Comparison of ENCODE assay signal across 9 cellular contexts in the genomic region with DNA sequence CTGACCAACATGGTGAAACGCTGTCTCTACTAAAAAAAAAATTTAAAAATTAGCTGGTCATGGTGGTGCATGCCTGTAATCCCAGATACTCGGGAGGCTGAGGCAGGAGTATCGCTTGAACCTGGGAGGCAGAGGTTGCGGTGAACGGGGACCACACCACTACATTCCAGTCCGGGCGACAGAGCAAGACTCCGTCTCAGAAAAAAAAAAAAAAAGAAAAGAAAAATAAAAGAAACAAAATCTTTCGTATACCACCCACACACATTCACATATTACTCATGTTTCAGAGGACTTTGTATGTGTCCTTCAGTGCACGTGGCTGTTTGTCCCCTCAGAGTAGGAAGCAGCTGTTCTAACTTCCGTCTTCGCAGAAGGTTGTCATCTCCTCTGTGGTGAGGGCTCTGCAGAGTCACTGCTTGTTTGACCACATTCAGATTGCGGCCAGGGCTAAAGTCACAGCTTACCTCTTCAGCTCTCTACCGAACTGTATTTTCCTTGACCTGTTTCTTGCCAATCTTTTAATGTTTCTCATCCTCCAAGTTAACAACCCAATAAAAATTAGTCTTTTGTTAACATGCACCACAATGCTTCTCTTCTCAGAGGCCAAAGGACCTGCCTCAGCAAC. TPM values are rescaled to one million over a fixed set of nuclear protein-coding genes. Genes with fewer than 3 reads are reported as not detected.
DNase-seq lines count a peak whose midpoint lies in the region; ATAC-seq and TF ChIP-seq lines count a peak whose summit lies in the region.
"Had no signal": no experiment of that assay in that cellular context is flagged by ENCODE, and none has a peak within 500 bp of the region (broad histone marks: within the 10 kb centered on the region; RNA-seq: fewer than 3 reads in every experiment).

No MANE protein-coding gene starts in this region.

- ATAC-seq in HG03565 (IDR thresholded peaks at IDR 0.05; ENCODE audit: unreplicated experiment) (peak; percentile 88), SK-N-SH treated with all-trans-retinoic acid at 6 μM for 48 hours (no peak)
- ATAC-seq in activated naive CD8-positive, alpha-beta T cell treated with anti-CD3 and anti-CD28 coated beads, Interleukin-2, amount 50 U/mL, for 24 hours = peak; percentile 92
- ATAC-seq in stimulated activated effector memory CD8-positive, alpha-beta T cell treated with anti-CD3 and anti-CD28 coated beads, Interleukin-12 subunit alpha, Interleukin-12 subunit beta, amount 100 ng/mL, for 72 hours = peak; percentile 99
- ATAC-seq: HCT116 had no signal

- H3K27ac Mint-ChIP-seq in activated naive CD8-positive, alpha-beta T cell treated with anti-CD3 and anti-CD28 coated beads, Interleukin-2, amount 50 U/mL, for 24 hours = peak overlapping the region; percentile 66
- no peak overlapping the region for H3K27ac Mint-ChIP-seq in stimulated activated effector memory CD8-positive, alpha-beta T cell treated with anti-CD3 and anti-CD28 coated beads, Interleukin-12 subunit alpha, Interleukin-12 subunit beta, amount 100 ng/mL, for 72 hours

- TF ChIP-seq CTCF in GM10248 (IDR thresholded peaks at IDR 0.05; ENCODE audit: control extremely low read depth, extremely low read depth, low read depth, missing control alignments) (no peak), GM20000 (IDR thresholded peaks at IDR 0.05; ENCODE audit: extremely low read depth, missing control alignments) (no peak)

- peak overlapping the region; percentile 5 for H3K4me3 Mint-ChIP-seq in activated naive CD8-positive, alpha-beta T cell treated with anti-CD3 and anti-CD28 coated beads, Interleukin-2, amount 50 U/mL, for 24 hours
- H3K4me3 Mint-ChIP-seq in stimulated activated effector memory CD8-positive, alpha-beta T cell treated with anti-CD3 and anti-CD28 coated beads, Interleukin-12 subunit alpha, Interleukin-12 subunit beta, amount 100 ng/mL, for 72 hours = no peak overlapping the region

- POLR2A ChIA-PET in GM10248 (lab: Yijun Ruan, JAX) = interaction anchor here (0.7 kb wide), 2 partner anchors 88 to 90 kb away, joined by 6 read pairs; no protein-coding TSS in a partner anchor

- CTCF ChIA-PET in GM10248 (lab: Yijun Ruan, JAX) = interaction anchor here (1.3 to 1.7 kb wide), 3 partner anchors 9 to 23 kb away, joined by 3 to 6 read pairs (median 4); no protein-coding TSS in a partner anchor

- DNase-seq in GM10248 (ENCODE audit: extremely low spot score) (peak; percentile 64), GM20000 (ENCODE audit: low spot score) (peak; percentile 68), HCEC 1CT (no peak), HT-29 (ENCODE audit: low spot score) (no peak)
- DNase-seq in activated naive CD8-positive, alpha-beta T cell treated with anti-CD3 and anti-CD28 coated beads, Interleukin-2, amount 50 U/mL, for 24 hours = peak; percentile 47
- DNase-seq in stimulated activated effector memory CD8-positive, alpha-beta T cell treated with anti-CD3 and anti-CD28 coated beads, Interleukin-12 subunit alpha, Interleukin-12 subunit beta, amount 100 ng/mL, for 72 hours (ENCODE audit: low spot score in 2 of 2) = peak in 1 of 2 donors; percentile 55

- H3K36me3 Mint-ChIP-seq in activated naive CD8-positive, alpha-beta T cell treated with anti-CD3 and anti-CD28 coated beads, Interleukin-2, amount 50 U/mL, for 24 hours (ENCODE audit: low read depth) = no peaks in the 10 kb centered on the region
- no peaks in the 10 kb centered on the region for H3K36me3 Mint-ChIP-seq in stimulated activated effector memory CD8-positive, alpha-beta T cell treated with anti-CD3 and anti-CD28 coated beads, Interleukin-12 subunit alpha, Interleukin-12 subunit beta, amount 100 ng/mL, for 72 hours

- peaks cover 3% of the 10 kb centered on the region for H3K9me3 Mint-ChIP-seq in activated naive CD8-positive, alpha-beta T cell treated with anti-CD3 and anti-CD28 coated beads, Interleukin-2, amount 50 U/mL, for 24 hours
- H3K9me3 Mint-ChIP-seq in stimulated activated effector memory CD8-positive, alpha-beta T cell treated with anti-CD3 and anti-CD28 coated beads, Interleukin-12 subunit alpha, Interleukin-12 subunit beta, amount 100 ng/mL, for 72 hours = no peaks in the 10 kb centered on the region

- no peaks in the 10 kb centered on the region for H3K27me3 Mint-ChIP-seq in activated naive CD8-positive, alpha-beta T cell treated with anti-CD3 and anti-CD28 coated beads, Interleukin-2, amount 50 U/mL, for 24 hours

- peaks cover 37% of the 10 kb centered on the region for H3K4me1 Mint-ChIP-seq in activated naive CD8-positive, alpha-beta T cell treated with anti-CD3 and anti-CD28 coated beads, Interleukin-2, amount 50 U/mL, for 24 hours
- H3K4me1 Mint-ChIP-seq in stimulated activated effector memory CD8-positive, alpha-beta T cell treated with anti-CD3 and anti-CD28 coated beads, Interleukin-12 subunit alpha, Interleukin-12 subunit beta, amount 100 ng/mL, for 72 hours = peaks cover 6% of the 10 kb centered on the region

TF ChIP-seq in SK-N-SH treated with all-trans-retinoic acid at 6 μM for 48 hours, 23 proteins besides CTCF, POLR2A, EP300 and RAD21:
- TF ChIP-seq ZNF8 (CRISPR knock-in tag; IDR thresholded peaks at IDR 0.05) (no peak), RARB (CRISPR knock-in tag; IDR thresholded peaks at IDR 0.05) (no peak), TOX (CRISPR knock-in tag; IDR thresholded peaks at IDR 0.05; ENCODE audit: borderline replicate concordance) (no peak), CREB5 (CRISPR knock-in tag; IDR thresholded peaks at IDR 0.05; ENCODE audit: low read depth) (no peak), ZNF565 (CRISPR knock-in tag; conservative IDR thresholded peaks at IDR 0.05; ENCODE audit: low read depth) (no peak), SNAI2 (CRISPR knock-in tag; IDR thresholded peaks at IDR 0.05) (no peak), GLIS3 (CRISPR knock-in tag; IDR thresholded peaks at IDR 0.05) (no peak), ZNF70 (CRISPR knock-in tag; IDR thresholded peaks at IDR 0.05) (no peak), POU6F1 (CRISPR knock-in tag; IDR thresholded peaks at IDR 0.05; ENCODE audit: borderline replicate concordance, low read depth) (no peak), TCF4 (CRISPR knock-in tag; IDR thresholded peaks at IDR 0.05; ENCODE audit: borderline replicate concordance) (no peak), BACH2 (CRISPR knock-in tag; IDR thresholded peaks at IDR 0.05; ENCODE audit: borderline replicate concordance) (no peak), OSR1 (CRISPR knock-in tag; IDR thresholded peaks at IDR 0.05) (no peak), PPARA (CRISPR knock-in tag; IDR thresholded peaks at IDR 0.05; ENCODE audit: borderline replicate concordance) (no peak), PATZ1 (CRISPR knock-in tag; IDR thresholded peaks at IDR 0.05; ENCODE audit: borderline replicate concordance) (no peak), ZC3H10 (CRISPR knock-in tag; IDR thresholded peaks at IDR 0.05) (no peak), ARNTL (CRISPR knock-in tag; IDR thresholded peaks at IDR 0.05; ENCODE audit: borderline replicate concordance, low read depth) (no peak), ZFP30 (CRISPR knock-in tag; IDR thresholded peaks at IDR 0.05) (no peak), ESRRG (CRISPR knock-in tag; IDR thresholded peaks at IDR 0.05) (no peak)

RNA-seq across cellular contexts. Expression of gene HIVEP1, which starts 36.6 kb away (rescaled TPM):
- total RNA-seq in HT-29 (2014; rRNA removed; shearing (Covaris generic)) = 7.0 and 9.3 TPM in 2 replicates

Comparison
In these comparisons a context has a peak if more than half of its experiments do, and no peak if none do; other contexts are left out.
1. DNase-seq: peak in GM10248 (single experiment), GM20000 (single experiment) and activated naive CD8-positive, alpha-beta T cell treated with anti-CD3 and anti-CD28 coated beads, Interleukin-2, amount 50 U/mL, for 24 hours (single experiment); none in HCEC 1CT (single experiment) and HT-29 (single experiment).